In the genomic region with DNA sequence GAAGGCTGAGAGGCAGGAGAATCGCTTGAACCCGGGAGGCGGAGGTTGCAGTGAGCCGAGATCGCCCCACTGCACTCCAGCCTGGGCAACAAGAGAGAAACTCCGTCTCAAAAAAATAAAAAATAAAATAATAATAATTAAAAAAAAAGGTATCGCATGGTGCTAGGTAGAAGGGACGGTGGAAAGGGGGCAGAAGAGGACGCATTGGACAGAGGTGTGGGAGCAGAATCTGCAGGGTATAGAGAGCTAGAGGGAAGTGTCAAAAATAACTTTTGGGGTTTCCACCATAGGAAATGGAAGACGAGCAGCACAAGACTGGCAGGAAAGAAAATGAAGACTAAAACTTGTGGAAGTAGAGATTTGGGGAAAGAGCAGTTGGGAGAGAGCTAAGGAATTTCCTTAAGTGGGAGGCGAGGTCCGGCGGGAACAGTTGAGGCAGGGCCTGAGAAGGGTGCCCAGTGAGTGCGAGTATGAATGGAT, we compare ENCODE assay signal across 8 cellular contexts. TPM values are rescaled to one million over a fixed set of nuclear protein-coding genes. Genes with fewer than 3 reads are reported as not detected.
DNase-seq lines count a peak whose midpoint lies in the region; ATAC-seq and TF ChIP-seq lines count a peak whose summit lies in the region.

No MANE protein-coding gene starts in this region.

- H3K9me3 Mint-ChIP-seq in CD4-positive, CD25-positive, alpha-beta regulatory T cell, result peaks cover 0 to 1% (median 0%) of the 10 kb centered on the region in 7 donors

- H3K36me3 Mint-ChIP-seq in CD4-positive, CD25-positive, alpha-beta regulatory T cell, result no peaks in the 10 kb centered on the region

- no peaks in the 10 kb centered on the region for H3K9me3 ChIP-seq in CD4-positive, CD25-positive, alpha-beta regulatory T cell (ENCODE audit: control insufficient read depth in 2 of 2, low read length in 2 of 2)
- no peaks in the 10 kb centered on the region for H3K9me3 ChIP-seq in mucosa of stomach (ENCODE audit: control insufficient read depth, low read length)

- peaks cover 34 to 60% (median 45%) of the 10 kb centered on the region in 4 donors for H3K4me1 Mint-ChIP-seq in CD4-positive, CD25-positive, alpha-beta regulatory T cell

- peaks cover 60% of the 10 kb centered on the region for H3K4me1 ChIP-seq in CD4-positive, CD25-positive, alpha-beta regulatory T cell (ENCODE audit: control insufficient read depth, insufficient read depth, low read length, poor library complexity, severe bottlenecking)
- peaks cover 9% of the 10 kb centered on the region for H3K4me1 ChIP-seq in mucosa of stomach (ENCODE audit: control insufficient read depth, insufficient read depth, low read length)

- H3K4me3 ChIP-seq in CD4-positive, CD25-positive, alpha-beta regulatory T cell (ENCODE audit: low read depth, low read length), result peak overlapping the region; percentile 94
- peak overlapping the region; percentile 96 for H3K4me3 ChIP-seq in LNCaP clone FGC (ENCODE audit: low read depth, low read length)
- peak overlapping the region; percentile 93 for H3K4me3 ChIP-seq in choroid plexus epithelial cell (ENCODE audit: low read depth, low read length)
- peak overlapping the region; percentile 83 for H3K4me3 ChIP-seq in mucosa of stomach (ENCODE audit: low read length)

- ATAC-seq in CD4-positive, CD25-positive, alpha-beta regulatory T cell (ENCODE audit: low read depth in 2 of 2), result no peak
- no peak for ATAC-seq in HG02970 (IDR thresholded peaks at IDR 0.05; ENCODE audit: low FRiP score, unreplicated experiment)
- ATAC-seq in GM18511 (IDR thresholded peaks at IDR 0.05; ENCODE audit: unreplicated experiment), result no peak

- TF ChIP-seq CTCF in LNCaP clone FGC (IDR thresholded peaks at IDR 0.05; ENCODE audit: control insufficient read depth, extremely low read depth, insufficient read depth) (no peak), choroid plexus epithelial cell (conservative IDR thresholded peaks at IDR 0.05; ENCODE audit: low read depth, low read length) (no peak)

- peak in 1 of 3 donors; percentile 4 for DNase-seq in CD4-positive, CD25-positive, alpha-beta regulatory T cell
- DNase-seq in LNCaP clone FGC (ENCODE audit: low read depth) (no peak), choroid plexus epithelial cell (ENCODE audit: low read depth) (no peak), SW 1271 (lab: John Stamatoyannopoulos, UW) (no peak)
- DNase-seq in activated CD4-positive, alpha-beta T cell treated with anti-CD3 and anti-CD28 coated beads for 1 hour, result no peak

- peak overlapping the region; percentile 69 for H3K9ac ChIP-seq in mucosa of stomach (ENCODE audit: low read length)

- no peaks in the 10 kb centered on the region for H3K36me3 ChIP-seq in CD4-positive, CD25-positive, alpha-beta regulatory T cell (ENCODE audit: control insufficient read depth, insufficient read depth, low read length)
- H3K36me3 ChIP-seq in mucosa of stomach (ENCODE audit: control insufficient read depth, insufficient read depth, low read length), result no peaks in the 10 kb centered on the region

- peak overlapping the region; percentile 90 to 99 (median 94) for H3K4me3 Mint-ChIP-seq in CD4-positive, CD25-positive, alpha-beta regulatory T cell

- peak overlapping the region; percentile 93 for H3K27ac ChIP-seq in CD4-positive, CD25-positive, alpha-beta regulatory T cell (ENCODE audit: insufficient read depth, low read length, poor library complexity, severe bottlenecking)

- peaks cover 10% of the 10 kb centered on the region for H3K27me3 ChIP-seq in CD4-positive, CD25-positive, alpha-beta regulatory T cell (ENCODE audit: control insufficient read depth, insufficient read depth, low read length)
- H3K27me3 ChIP-seq in mucosa of stomach (ENCODE audit: control insufficient read depth, insufficient read depth, low read length), result peaks cover 13% of the 10 kb centered on the region

- H3K27me3 Mint-ChIP-seq in CD4-positive, CD25-positive, alpha-beta regulatory T cell, result peaks cover 42% of the 10 kb centered on the region

- H3K27ac Mint-ChIP-seq in CD4-positive, CD25-positive, alpha-beta regulatory T cell, result peak overlapping the region; percentile 95 to 99 (median 96)

RNA-seq across cellular contexts. Expression of a gene that starts 0.6 kb away (rescaled TPM):
- total RNA-seq in CD4-positive, CD25-positive, alpha-beta regulatory T cell, result 24.6 TPM
- polyA plus RNA-seq in CD4-positive, CD25-positive, alpha-beta regulatory T cell, result 10 to 100 TPM; 45.9 to 61.6 (median 54.0) TPM

RNA-seq across cellular contexts. Expression of a gene that starts 11.0 kb away (rescaled TPM):
- not detected for total RNA-seq in CD4-positive, CD25-positive, alpha-beta regulatory T cell
- polyA plus RNA-seq in CD4-positive, CD25-positive, alpha-beta regulatory T cell, result under 1 TPM in 1 of 4 donors, not detected in 3; 0.21 TPM
